In genomic region chr6:16184554-16184953, GRCh38 we compare ENCODE assay signal across 1 cellular context.
TF ChIP-seq lines count a peak whose summit lies in the region.

No MANE protein-coding gene starts in this region.

TF ChIP-seq in K562, 482 proteins besides CTCF, POLR2A, EP300 and RAD21:
- TF ChIP-seq DDX20 (tag; IDR thresholded peaks at IDR 0.05; ENCODE audit: low read depth) (no peak), ZSCAN32 (CRISPR knock-in tag; IDR thresholded peaks at IDR 0.05) (no peak), FOXO4 (CRISPR knock-in tag; IDR thresholded peaks at IDR 0.05) (no peak), HNRNPL (IDR thresholded peaks at IDR 0.05; ENCODE audit: low read depth, low read length) (no peak)
